In the genomic region with DNA sequence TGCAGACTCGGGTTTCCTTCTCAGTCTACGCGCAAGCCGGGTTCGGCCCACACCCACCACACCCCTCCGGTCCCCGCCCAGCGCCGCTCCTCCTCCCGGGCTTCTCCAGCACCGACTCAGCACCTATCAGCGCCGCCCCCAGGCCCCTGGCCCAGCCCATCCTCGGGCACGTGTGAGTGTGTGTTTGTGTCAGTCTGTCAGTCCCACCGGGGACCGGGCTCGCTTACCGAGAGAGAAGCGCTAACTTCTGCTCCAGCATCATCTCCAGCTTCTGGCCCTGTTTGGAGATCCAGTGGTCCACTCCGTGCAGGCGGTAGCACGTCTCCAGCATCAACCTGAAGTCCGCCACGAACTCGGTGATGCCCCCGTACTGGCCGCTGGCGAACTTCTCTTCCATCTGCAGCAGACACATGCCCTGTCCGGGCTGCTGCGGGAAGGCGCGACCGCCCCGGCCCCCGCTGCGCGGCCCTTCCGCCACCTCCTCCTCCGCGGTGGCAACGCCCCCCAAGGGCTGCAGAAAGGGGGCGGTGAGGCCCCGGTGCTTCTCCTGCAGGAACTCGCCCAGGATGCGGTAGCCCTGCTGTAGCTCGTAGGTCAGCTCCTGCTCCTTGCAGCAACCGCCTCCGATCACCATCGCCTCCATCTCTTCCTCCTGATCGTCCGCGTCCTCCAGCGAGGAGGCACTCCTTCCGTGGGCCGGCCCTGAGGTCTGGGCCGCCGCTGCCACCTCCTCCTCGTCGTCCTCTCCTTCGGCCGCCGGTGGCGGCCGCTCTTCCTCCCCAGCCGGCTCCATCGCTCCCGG, we compare ENCODE assay signal across 8 cellular contexts. TPM values are rescaled to one million over a fixed set of nuclear protein-coding genes. Genes with fewer than 3 reads are reported as not detected.
DNase-seq lines count a peak whose midpoint lies in the region; ATAC-seq and TF ChIP-seq lines count a peak whose summit lies in the region.

No MANE protein-coding gene starts in this region.

- DNase-seq in GM06990 (ENCODE audit: extremely low read depth, insufficient read length) (peak; percentile 93), NB4 (ENCODE audit: low read depth) (peak; percentile 99), head of caudate nucleus (peak; percentile 53 to 94 (median 82)), ovary (peak; percentile 66 to 83 (median 76))
- DNase-seq in activated naive CD4-positive, alpha-beta T cell treated with anti-CD3 and anti-CD28 coated beads, Interleukin-2, amount 50 U/mL, for 72 hours (ENCODE audit: low spot score in 2 of 2): peak; percentile 87 to 95

- H3K4me1 ChIP-seq in ovary (ENCODE audit: insufficient read depth) (peaks cover 4% of the 10 kb centered on the region), thymus (ENCODE audit: control insufficient read depth, insufficient read depth, low read length) (no peaks in the 10 kb centered on the region)

- peak; percentile 29 for TF ChIP-seq POLR2A in NB4 (IDR thresholded peaks at IDR 0.05; ENCODE audit: extremely low read depth, insufficient read length)
- TF ChIP-seq POLR2A in ovary (IDR thresholded peaks at IDR 0.05): peak; percentile 27

- H3K27me3 ChIP-seq in GM06990 (replicated peaks; ENCODE audit: control insufficient read depth, insufficient read depth, low read length) (no peaks in the 10 kb centered on the region), ovary (no peaks in the 10 kb centered on the region), thymus (ENCODE audit: control insufficient read depth, insufficient read depth) (no peaks in the 10 kb centered on the region)

- H3K4me3 ChIP-seq in GM06990 (replicated peaks; ENCODE audit: low read depth, low read length) (peak overlapping the region; percentile 73), NB4 (ENCODE audit: low read depth, low read length) (peak overlapping the region; percentile 81), ovary (peak overlapping the region; percentile 95), thymus (ENCODE audit: low read length) (peak overlapping the region; percentile 82)

- H3K27ac ChIP-seq in ovary (peak overlapping the region; percentile 98 to 99), thymus (ENCODE audit: low read depth) (peak overlapping the region; percentile 95)

- TF ChIP-seq EP300 in ovary (IDR thresholded peaks at IDR 0.05): no peak

- ATAC-seq in HG02610 (IDR thresholded peaks at IDR 0.05; ENCODE audit: unreplicated experiment) (peak; percentile 81), SK-N-SH treated with all-trans-retinoic acid at 6 μM for 48 hours (peak; percentile 94)
- peak; percentile 87 to 88 for ATAC-seq in activated naive CD4-positive, alpha-beta T cell treated with anti-CD3 and anti-CD28 coated beads, Interleukin-2, amount 50 U/mL, for 72 hours

- peak overlapping the region; percentile 73 to 95 for H3K27ac Mint-ChIP-seq in activated naive CD4-positive, alpha-beta T cell treated with anti-CD3 and anti-CD28 coated beads, Interleukin-2, amount 50 U/mL, for 72 hours

- intact Hi-C loops in head of caudate nucleus (cut with DNase I): loop anchor here (5.0 kb wide), 1 partner anchor 380 kb away; the partner anchor contains the start of gene RIC1
- intact Hi-C loops in ovary (cut with DNase I): loop anchor here in 1 of 4 donors (5.0 kb wide), 1 partner anchor 405 kb away; the partner anchor contains the start of gene UHRF2

- H3K36me3 Mint-ChIP-seq in activated naive CD4-positive, alpha-beta T cell treated with anti-CD3 and anti-CD28 coated beads, Interleukin-2, amount 50 U/mL, for 72 hours: peaks cover 15 to 18% of the 10 kb centered on the region in 2 donors

- WGBS in ovary, 3 donors: 0 to 1% (median 1%) methylated on average over 66 to 67 of the region's 68 CpGs
- WGBS in thymus: 1% methylated on average over 68 of the region's 68 CpGs

- no peak for TF ChIP-seq CTCF in GM06990 (IDR thresholded peaks at IDR 0.05; ENCODE audit: insufficient read depth, low read length, poor library complexity, severe bottlenecking)
- TF ChIP-seq CTCF in NB4 (IDR thresholded peaks at IDR 0.05; ENCODE audit: low read depth, low read length): no peak
- no peak for TF ChIP-seq CTCF in ovary (IDR thresholded peaks at IDR 0.05)

- H3K36me3 ChIP-seq in GM06990 (ENCODE audit: control insufficient read depth, insufficient read depth, low read length) (no peaks in the 10 kb centered on the region), ovary (no peaks in the 10 kb centered on the region), thymus (ENCODE audit: control insufficient read depth, insufficient read depth) (no peaks in the 10 kb centered on the region)

- H3K9me3 Mint-ChIP-seq in activated naive CD4-positive, alpha-beta T cell treated with anti-CD3 and anti-CD28 coated beads, Interleukin-2, amount 50 U/mL, for 72 hours: peaks cover 0 to 4% of the 10 kb centered on the region in 2 donors

- H3K9me3 ChIP-seq in ovary (no peaks in the 10 kb centered on the region), thymus (ENCODE audit: control insufficient read depth) (no peaks in the 10 kb centered on the region)

TF ChIP-seq in SK-N-SH treated with all-trans-retinoic acid at 6 μM for 48 hours, 23 proteins besides CTCF, POLR2A, EP300 and RAD21:
- TF ChIP-seq GLIS3 (CRISPR knock-in tag; IDR thresholded peaks at IDR 0.05) (no peak), ZFP3 (CRISPR knock-in tag; IDR thresholded peaks at IDR 0.05) (peak; percentile 98)

RNA-seq across cellular contexts. Expression of gene RANBP6, which starts 8.3 kb away (rescaled TPM):
- total RNA-seq in activated naive CD4-positive, alpha-beta T cell treated with anti-CD3 and anti-CD28 coated beads, Interleukin-2, amount 50 U/mL, for 72 hours: 10 to 100 TPM; 18.5 to 21.1 TPM
- total RNA-seq in ovary: 10 to 100 TPM in 6 of 7 donors, 1 to 10 TPM in 1; 9.8 to 18.1 (median 15.6) TPM
- polyA plus RNA-seq in ovary (10 to 100 TPM in 1 of 2 donors, 1 to 10 TPM in 1; 6.4 to 11.3 TPM), thymus (20.9 TPM)

Comparison
In these comparisons a context has a peak if more than half of its experiments do, and no peak if none do; other contexts are left out.
1. Peak in every context shown above with its lines: DNase-seq, ATAC-seq, H3K4me3 ChIP-seq and H3K27ac ChIP-seq.